9 cellular contexts compared by ENCODE assay signal in the genomic region with DNA sequence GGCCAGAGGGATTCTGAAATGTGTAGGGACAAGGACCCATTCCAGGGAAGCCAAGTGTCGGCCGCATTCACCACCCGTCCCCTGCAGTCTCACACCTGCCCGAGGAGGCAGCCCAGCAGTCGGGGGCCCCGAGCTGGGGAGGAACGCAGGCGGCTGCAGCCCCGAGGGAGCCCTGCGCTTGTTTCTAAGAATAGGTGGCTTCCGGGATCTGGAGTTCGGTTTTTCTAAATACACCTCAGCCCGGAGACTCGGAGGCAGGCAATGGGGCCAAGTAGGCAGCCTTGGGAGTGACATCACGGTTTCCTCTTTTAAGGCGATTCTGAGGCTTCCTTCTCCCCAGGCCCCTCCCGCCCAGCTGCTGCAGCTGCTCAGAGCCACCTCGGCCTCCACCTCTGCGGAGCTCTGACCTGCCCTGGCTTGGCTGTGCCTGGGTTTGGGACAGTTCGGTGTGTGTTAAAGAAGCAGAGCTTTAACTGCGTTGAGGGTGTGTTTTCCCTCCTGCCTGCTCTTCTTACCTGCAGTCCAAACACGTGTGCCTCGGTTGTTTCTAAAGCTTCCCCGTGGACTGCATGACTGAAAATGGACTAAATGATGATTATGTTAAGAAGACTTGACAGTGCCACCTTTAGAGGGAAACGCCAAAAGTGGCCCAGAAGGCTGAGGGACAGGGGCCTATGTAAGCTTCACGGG.
DNase-seq lines count a peak whose midpoint lies in the region; ATAC-seq and TF ChIP-seq lines count a peak whose summit lies in the region.
"Had no signal": no experiment of that assay in that cellular context is flagged by ENCODE, and none has a peak within 500 bp of the region (broad histone marks: within the 10 kb centered on the region; RNA-seq: fewer than 3 reads in every experiment).

No MANE protein-coding gene starts in this region.

- H3K9me3 ChIP-seq in mucosa of stomach (ENCODE audit: control insufficient read depth, low read length): no peaks in the 10 kb centered on the region
- H3K9me3 ChIP-seq in CD8-positive, alpha-beta T cell (ENCODE audit: low read length): no peaks in the 10 kb centered on the region

- POLR2A ChIA-PET in CD8-positive, alpha-beta T cell (lab: Charles Lee): no interaction called here

- H3K27ac ChIP-seq in brain microvascular endothelial cell: peak overlapping the region; percentile 100
- no peak overlapping the region for H3K27ac ChIP-seq in CD8-positive, alpha-beta T cell (ENCODE audit: low read depth, low read length)
- H3K27ac ChIP-seq: VCaP had no signal

- no peaks in the 10 kb centered on the region for H3K9me3 Mint-ChIP-seq in CD8-positive, alpha-beta T cell

- intact Hi-C loops in CD8-positive, alpha-beta T cell (cut with DNase I, micrococcal nuclease): no loop called here

- H3K4me1 Mint-ChIP-seq in CD8-positive, alpha-beta T cell (ENCODE audit: low read depth): peaks cover 2% of the 10 kb centered on the region

- H3K27ac Mint-ChIP-seq in CD8-positive, alpha-beta T cell: no peak overlapping the region

- H3K27me3 ChIP-seq in brain microvascular endothelial cell (replicated peaks): no peaks in the 10 kb centered on the region
- H3K27me3 ChIP-seq in mucosa of stomach (ENCODE audit: control insufficient read depth, insufficient read depth, low read length): no peaks in the 10 kb centered on the region
- H3K27me3 ChIP-seq in CD8-positive, alpha-beta T cell (ENCODE audit: insufficient read depth, low read length): no peaks in the 10 kb centered on the region

- no peaks in the 10 kb centered on the region for H3K4me1 ChIP-seq in mucosa of stomach (ENCODE audit: control insufficient read depth, insufficient read depth, low read length)
- peaks cover 4% of the 10 kb centered on the region for H3K4me1 ChIP-seq in CD8-positive, alpha-beta T cell (ENCODE audit: insufficient read depth, low read length)

- H3K4me3 ChIP-seq in brain microvascular endothelial cell (ENCODE audit: low read depth, low read length) (no peak overlapping the region), mucosa of stomach (ENCODE audit: low read length) (no peak overlapping the region)
- no peak overlapping the region for H3K4me3 ChIP-seq in CD8-positive, alpha-beta T cell (ENCODE audit: low read depth, low read length)

- H3K27me3 Mint-ChIP-seq in CD8-positive, alpha-beta T cell (ENCODE audit: low read depth): peaks cover 36% of the 10 kb centered on the region

- no peak for TF ChIP-seq CTCF in brain microvascular endothelial cell (IDR thresholded peaks at IDR 0.05; ENCODE audit: low read depth, low read length, missing control alignments)
- no peak for TF ChIP-seq CTCF in CD8-positive, alpha-beta T cell (IDR thresholded peaks at IDR 0.05)

- H3K36me3 ChIP-seq in brain microvascular endothelial cell (replicated peaks) (peaks cover 39% of the 10 kb centered on the region), mucosa of stomach (ENCODE audit: control insufficient read depth, insufficient read depth, low read length) (no peaks in the 10 kb centered on the region)
- no peaks in the 10 kb centered on the region for H3K36me3 ChIP-seq in CD8-positive, alpha-beta T cell (ENCODE audit: insufficient read depth, low read length)

- in situ Hi-C loops in brain microvascular endothelial cell (cut with HindIII; ENCODE audit: low pct_ligation_motif_present, low sequenced_read_pairs): no loop called here

- CTCF ChIA-PET in CD8-positive, alpha-beta T cell (lab: Charles Lee): interaction anchor here (1.0 kb wide), 1 partner anchor 1426 kb away, joined by 3 read pairs; no protein-coding TSS in a partner anchor

- peak overlapping the region; percentile 8 for H3K9ac ChIP-seq in mucosa of stomach (ENCODE audit: low read length)

- ATAC-seq in HG03108 (IDR thresholded peaks at IDR 0.05; ENCODE audit: unreplicated experiment): peak; percentile 89
- ATAC-seq in activated CD4-positive, CD25-positive, alpha-beta regulatory T cell treated with anti-CD3 and anti-CD28 coated beads, Interleukin-2, amount 50 U/mL, for 24 hours: no peak
- no peak for ATAC-seq in CD8-positive, alpha-beta T cell

- peak; percentile 8 for DNase-seq in activated CD4-positive, alpha-beta T cell treated with anti-CD3 and anti-CD28 coated beads for 48 hours
- no peak for DNase-seq in activated CD4-positive, alpha-beta T cell treated with anti-CD3 and anti-CD28 coated beads, Interleukin-2, amount 50 U/mL, for 48 hours
- DNase-seq in brain microvascular endothelial cell (peak; percentile 64), epidermal melanocyte (ENCODE audit: insufficient read length, low spot score) (no peak)
- DNase-seq in CD8-positive, alpha-beta T cell: no peak

- H3K4me3 Mint-ChIP-seq in CD8-positive, alpha-beta T cell: no peak overlapping the region

- H3K36me3 Mint-ChIP-seq in CD8-positive, alpha-beta T cell: no peaks in the 10 kb centered on the region

Comparison
In these comparisons a context has a peak if more than half of its experiments do, and no peak if none do; other contexts are left out.
1. DNase-seq: peak in activated CD4-positive, alpha-beta T cell treated with anti-CD3 and anti-CD28 coated beads for 48 hours (single experiment) and brain microvascular endothelial cell (single experiment); none in activated CD4-positive, alpha-beta T cell treated with anti-CD3 and anti-CD28 coated beads, Interleukin-2, amount 50 U/mL, for 48 hours (0 of 2), epidermal melanocyte (single experiment) and CD8-positive, alpha-beta T cell (0 of 7).